In genomic region chr14:64748995-64749714, GRCh38 we compare ENCODE assay signal across 22 cellular contexts. TPM values are rescaled to one million over a fixed set of nuclear protein-coding genes. Genes with fewer than 3 reads are reported as not detected.
DNase-seq lines count a peak whose midpoint lies in the region; ATAC-seq, FAIRE-seq and TF ChIP-seq lines count a peak whose summit lies in the region.
"Had no signal": no experiment of that assay in that cellular context is flagged by ENCODE, and none has a peak within 500 bp of the region (broad histone marks: within the 10 kb centered on the region; RNA-seq: fewer than 3 reads in every experiment).

No MANE protein-coding gene starts in this region.

- peaks cover 26% of the 10 kb centered on the region for H3K36me3 Mint-ChIP-seq in chondrocyte (ENCODE audit: low read depth)
- H3K36me3 Mint-ChIP-seq: CD8-positive, alpha-beta T cell had no signal

- peak; percentile 53 for ATAC-seq in stimulated activated naive CD8-positive, alpha-beta T cell treated with anti-CD3 and anti-CD28 coated beads, Interleukin-15, amount 100 ng/mL, for 72 hours
- ATAC-seq in stimulated activated naive CD8-positive, alpha-beta T cell treated with anti-CD3 and anti-CD28 coated beads, Interleukin-15, Interleukin-2, amounts not matched to agents 100 U/mL and 50 U/mL, for 24 hours = no peak
- ATAC-seq: CD8-positive, alpha-beta T cell; Panc1 had no signal

- no peak for DNase-seq in stimulated activated naive CD8-positive, alpha-beta T cell treated with anti-CD3 and anti-CD28 coated beads, Interleukin-15, amount 100 ng/mL, for 72 hours
- no peak for DNase-seq in stimulated activated naive CD8-positive, alpha-beta T cell treated with anti-CD3 and anti-CD28 coated beads, Interleukin-15, Interleukin-2, amounts not matched to agents 100 U/mL and 50 U/mL, for 24 hours
- DNase-seq in chondrocyte (ENCODE audit: low spot score) (peak; percentile 91), urothelium cell line (ENCODE audit: low spot score) (no peak), NCI-H1092 treated with DMSO at 0.1 percent for 48 hours (lab: John Stamatoyannopoulos, UW) (no peak), NCI-H1694 treated with DMSO at 0.1 percent for 48 hours (lab: John Stamatoyannopoulos, UW) (no peak), hypothalamus (lab: John Stamatoyannopoulos, UW) (no peak)
- DNase-seq: C1 segment of cervical spinal cord; Caco-2; CD8-positive, alpha-beta T cell; H9; KBM-7; MG63; NCI-H2029 treated with DMSO at 0.1 percent for 48 hours; NCI-H226; NCI-H510A; NCI-H69; SJCRH30 had no signal

- H3K4me3 ChIP-seq in neutrophil (ENCODE audit: low read depth in 1 of 2, low read length in 1 of 2) = no peak overlapping the region
- H3K4me3 ChIP-seq: MG63, SJCRH30 had no signal

- H3K9me3 ChIP-seq in neutrophil = no peaks in the 10 kb centered on the region
- H3K9me3 ChIP-seq: Caco-2, MG63, SJCRH30 had no signal

- TF ChIP-seq CTCF in chondrocyte (IDR thresholded peaks at IDR 0.05) (no peak), neutrophil (IDR thresholded peaks at IDR 0.05) (no peak)

- peaks cover 0 to 3% of the 10 kb centered on the region in 2 experiments for H3K4me1 ChIP-seq in neutrophil (ENCODE audit: control insufficient read depth in 1 of 2, insufficient read depth in 1 of 2, low read depth in 1 of 2, low read length in 1 of 2)
- H3K4me1 ChIP-seq: SJCRH30 had no signal

- no peak overlapping the region for H3K27ac Mint-ChIP-seq in stimulated activated naive CD8-positive, alpha-beta T cell treated with anti-CD3 and anti-CD28 coated beads, Interleukin-15, amount 100 ng/mL, for 72 hours
- no peak overlapping the region for H3K27ac Mint-ChIP-seq in chondrocyte (ENCODE audit: unreplicated experiment)
- H3K27ac Mint-ChIP-seq: CD8-positive, alpha-beta T cell; H9 had no signal

- no peaks in the 10 kb centered on the region for H3K9me3 Mint-ChIP-seq in stimulated activated naive CD8-positive, alpha-beta T cell treated with anti-CD3 and anti-CD28 coated beads, Interleukin-15, amount 100 ng/mL, for 72 hours
- H3K9me3 Mint-ChIP-seq in chondrocyte (ENCODE audit: low read depth) = no peaks in the 10 kb centered on the region
- H3K9me3 Mint-ChIP-seq: CD8-positive, alpha-beta T cell had no signal

- H3K27me3 Mint-ChIP-seq in stimulated activated naive CD8-positive, alpha-beta T cell treated with anti-CD3 and anti-CD28 coated beads, Interleukin-15, amount 100 ng/mL, for 72 hours = no peaks in the 10 kb centered on the region
- no peaks in the 10 kb centered on the region for H3K27me3 Mint-ChIP-seq in chondrocyte (ENCODE audit: low read depth)

- peak overlapping the region; percentile 38 for H3K27ac ChIP-seq in neutrophil
- H3K27ac ChIP-seq: SJCRH30 had no signal

- H3K4me3 Mint-ChIP-seq in stimulated activated naive CD8-positive, alpha-beta T cell treated with anti-CD3 and anti-CD28 coated beads, Interleukin-15, amount 100 ng/mL, for 72 hours = no peak overlapping the region
- H3K4me3 Mint-ChIP-seq in chondrocyte (ENCODE audit: unreplicated experiment) = no peak overlapping the region
- H3K4me3 Mint-ChIP-seq: CD8-positive, alpha-beta T cell; H9 had no signal

- H3K36me3 ChIP-seq in neutrophil = peaks cover 69% of the 10 kb centered on the region
- H3K36me3 ChIP-seq: MG63 had no signal

- no peaks in the 10 kb centered on the region for H3K27me3 ChIP-seq in neutrophil
- H3K27me3 ChIP-seq: MG63, SJCRH30 had no signal

- no peaks in the 10 kb centered on the region for H3K4me1 Mint-ChIP-seq in stimulated activated naive CD8-positive, alpha-beta T cell treated with anti-CD3 and anti-CD28 coated beads, Interleukin-15, amount 100 ng/mL, for 72 hours
- H3K4me1 Mint-ChIP-seq in chondrocyte (ENCODE audit: low read depth) = peaks cover 26% of the 10 kb centered on the region

- FAIRE-seq in urothelium cell line (lab: Jason Lieb, UNC) = peak; percentile 82
- FAIRE-seq: G401.6 had no signal

RNA-seq across cellular contexts. Expression of gene PLEKHG3, which starts 44.9 kb away (rescaled TPM):
- 46.3 to 133 TPM (median 131 TPM) in 3 replicates for total RNA-seq in chondrocyte
- total RNA-seq: OCI-LY7 had no signal
